ENCODE assay signal across 17 cellular contexts in the genomic region with DNA sequence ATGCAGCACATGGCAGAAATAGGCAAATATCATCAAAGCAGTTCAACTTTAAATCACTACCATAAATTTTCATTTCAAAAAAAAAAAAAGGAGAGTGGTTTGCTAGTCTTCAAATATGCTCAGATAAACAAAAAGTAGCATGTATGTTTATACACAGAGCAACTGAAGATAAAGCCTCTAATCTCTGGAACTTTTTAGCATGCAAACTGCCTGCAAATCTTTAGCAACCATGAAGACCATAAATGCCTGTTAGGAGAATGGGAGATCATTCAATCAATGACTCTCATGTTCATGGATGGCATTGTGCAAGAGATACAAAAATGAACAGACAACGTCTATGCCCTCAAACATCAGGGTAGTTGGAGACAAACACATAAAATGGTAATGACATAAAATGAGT. TPM values are rescaled to one million over a fixed set of nuclear protein-coding genes. Genes with fewer than 3 reads are reported as not detected.
DNase-seq lines count a peak whose midpoint lies in the region; ATAC-seq lines count a peak whose summit lies in the region.
"Had no signal": no experiment of that assay in that cellular context is flagged by ENCODE, and none has a peak within 500 bp of the region (broad histone marks: within the 10 kb centered on the region; RNA-seq: fewer than 3 reads in every experiment).

No MANE protein-coding gene starts in this region.

- no peak overlapping the region for H2BK15ac ChIP-seq in mesenchymal stem cell (ENCODE audit: low read depth, poor library complexity, severe bottlenecking)

- no peak overlapping the region for H3K27ac ChIP-seq in mesenchymal stem cell (ENCODE audit: low read length, poor library complexity, severe bottlenecking)
- H3K27ac ChIP-seq: A549 had no signal

- H3K4me1 Mint-ChIP-seq in activated T-cell treated with anti-CD3 and anti-CD28 coated beads, Interleukin-2, amount 50 U/mL, for 72 hours (ENCODE audit: low read depth), result no peaks in the 10 kb centered on the region
- H3K4me1 Mint-ChIP-seq in activated T-helper 2 cell treated with anti-CD3 and anti-CD28 coated beads, Interferon-gamma antibody, Interleukin-2, Interleukin-4, amounts not matched to agents 10 μg/mL and 5 μg/mL and 100 μg/mL, durations not matched to agents 14 hours and 24 hours and 36 hours (ENCODE audit: low read depth), result no peaks in the 10 kb centered on the region
- H3K4me1 Mint-ChIP-seq: GM23338, H9 had no signal

- no peaks in the 10 kb centered on the region for H3K27me3 ChIP-seq in mesenchymal stem cell (ENCODE audit: control insufficient read depth in 1 of 2, insufficient read depth in 1 of 2, low read length in 2 of 2)

- peaks cover 0 to 24% of the 10 kb centered on the region in 2 experiments for H3K36me3 ChIP-seq in mesenchymal stem cell (ENCODE audit: control insufficient read depth in 1 of 2, insufficient read depth in 2 of 2, low read depth in 1 of 2, low read length in 2 of 2)

- H3K9me3 Mint-ChIP-seq in activated T-cell treated with anti-CD3 and anti-CD28 coated beads, Interleukin-2, amount 50 U/mL, for 72 hours, result no peaks in the 10 kb centered on the region
- H3K9me3 Mint-ChIP-seq in activated T-helper 2 cell treated with anti-CD3 and anti-CD28 coated beads, Interferon-gamma antibody, Interleukin-2, Interleukin-4, amounts not matched to agents 10 μg/mL and 5 μg/mL and 100 μg/mL, durations not matched to agents 14 hours and 24 hours and 36 hours, result no peaks in the 10 kb centered on the region
- H3K9me3 Mint-ChIP-seq: CD4-positive, alpha-beta memory T cell; GM23338; H9 had no signal

- H3K9me3 ChIP-seq in mesenchymal stem cell (ENCODE audit: control insufficient read depth, low read length), result no peaks in the 10 kb centered on the region
- H3K9me3 ChIP-seq: A549, Caco-2 had no signal

- H3K23ac ChIP-seq in mesenchymal stem cell (ENCODE audit: low read length in 2 of 2), result no peak overlapping the region

- H4K8ac ChIP-seq in mesenchymal stem cell (ENCODE audit: low read length), result no peak overlapping the region

- H3K9ac ChIP-seq in mesenchymal stem cell (ENCODE audit: low read length), result no peak overlapping the region

- no peak overlapping the region for H3K14ac ChIP-seq in mesenchymal stem cell (ENCODE audit: low read length in 2 of 2)

- no peak overlapping the region for H3K18ac ChIP-seq in mesenchymal stem cell (ENCODE audit: low read depth in 1 of 2, low read length in 2 of 2)

- H3K4me1 ChIP-seq in mesenchymal stem cell (ENCODE audit: control insufficient read depth, insufficient read depth, low read depth, low read length), result no peaks in the 10 kb centered on the region
- H3K4me1 ChIP-seq: A549 had no signal

- no peak overlapping the region for H3K4me2 ChIP-seq in mesenchymal stem cell (ENCODE audit: low read length, poor library complexity, severe bottlenecking)
- H3K4me2 ChIP-seq: A549, GM23338 had no signal

- intact Hi-C loops in activated T-helper 2 cell treated with anti-CD3 and anti-CD28 coated beads, Interferon-gamma antibody, Interleukin-2, Interleukin-4, amounts not matched to agents 10 μg/mL and 5 μg/mL and 100 μg/mL, durations not matched to agents 14 hours and 24 hours and 36 hours (cut with micrococcal nuclease), result loop anchor here (10.0 kb wide), 1 partner anchor 156 kb away; no protein-coding TSS in a partner anchor

- H3K79me1 ChIP-seq in mesenchymal stem cell (replicated peaks; ENCODE audit: low read length, poor library complexity, severe bottlenecking), result no peaks in the 10 kb centered on the region

- H3K27ac Mint-ChIP-seq in activated T-cell treated with anti-CD3 and anti-CD28 coated beads, Interleukin-2, amount 50 U/mL, for 72 hours, result peak overlapping the region; percentile 8
- peak overlapping the region; percentile 18 for H3K27ac Mint-ChIP-seq in activated T-helper 2 cell treated with anti-CD3 and anti-CD28 coated beads, Interferon-gamma antibody, Interleukin-2, Interleukin-4, amounts not matched to agents 10 μg/mL and 5 μg/mL and 100 μg/mL, durations not matched to agents 14 hours and 24 hours and 36 hours
- H3K27ac Mint-ChIP-seq: CD4-positive, alpha-beta memory T cell; GM23338; H9 had no signal

- no peak overlapping the region for H3K4me3 ChIP-seq in mesenchymal stem cell (ENCODE audit: insufficient read depth in 1 of 2, low read depth in 1 of 2, low read length in 2 of 2)
- H3K4me3 ChIP-seq: A549, GM23338 had no signal

- H2BK5ac ChIP-seq in mesenchymal stem cell (ENCODE audit: low read depth, low read length, poor library complexity, severe bottlenecking), result no peak overlapping the region

- 38% methylated on average over 1 of the region's 1 CpG for WGBS in mesenchymal stem cell

- DNase-seq in activated T-cell treated with anti-CD3 and anti-CD28 coated beads, Interleukin-2, amount 50 U/mL, for 72 hours, result no peak
- DNase-seq in activated T-cell treated with anti-CD3 and anti-CD28 coated beads, Interleukin-2, amount 50 U/mL, for 48 hours, result no peak
- peak; percentile 56 to 67 for DNase-seq in NCI-H1930 (lab: John Stamatoyannopoulos, UW)
- no peak for DNase-seq in activated T-helper 2 cell treated with anti-CD3 and anti-CD28 coated beads, Interferon-gamma antibody, Interleukin-2, Interleukin-4, amounts not matched to agents 10 μg/mL and 5 μg/mL and 100 μg/mL, durations not matched to agents 14 hours and 24 hours and 36 hours (ENCODE audit: low spot score)
- DNase-seq in mesenchymal stem cell, result peak; percentile 25
- DNase-seq in COLO829 (ENCODE audit: low spot score), result no peak
- DNase-seq in ACHN, result no peak
- DNase-seq: 8988T; Caco-2; CD4-positive, alpha-beta memory T cell; DMS153; DND-41; H9 had no signal

- H2BK12ac ChIP-seq in mesenchymal stem cell (ENCODE audit: low read length in 2 of 2), result no peak overlapping the region

- no peak overlapping the region for H2BK120ac ChIP-seq in mesenchymal stem cell (ENCODE audit: low read depth, low read length)

- no peak overlapping the region for H2AFZ ChIP-seq in mesenchymal stem cell (ENCODE audit: low read depth, low read length)
- H2AFZ ChIP-seq: GM23338 had no signal

- H3K36me3 Mint-ChIP-seq in activated T-cell treated with anti-CD3 and anti-CD28 coated beads, Interleukin-2, amount 50 U/mL, for 72 hours (ENCODE audit: insufficient read depth in 2 of 2), result no peaks in the 10 kb centered on the region
- H3K36me3 Mint-ChIP-seq in activated T-helper 2 cell treated with anti-CD3 and anti-CD28 coated beads, Interferon-gamma antibody, Interleukin-2, Interleukin-4, amounts not matched to agents 10 μg/mL and 5 μg/mL and 100 μg/mL, durations not matched to agents 14 hours and 24 hours and 36 hours (ENCODE audit: low read depth), result peaks cover 12% of the 10 kb centered on the region

- H3K4ac ChIP-seq in mesenchymal stem cell (ENCODE audit: low read depth in 1 of 2, low read length in 2 of 2), result no peak overlapping the region

- H2AK5ac ChIP-seq in mesenchymal stem cell (ENCODE audit: low read length, severe bottlenecking), result no peak overlapping the region

- in situ Hi-C loops in ACHN (cut with HindIII; ENCODE audit: low pct_ligation_motif_present, low pct_unique_long_range_greater_than_20kb, low sequenced_read_pairs), result loop anchor here (25.0 kb wide), 1 partner anchor 588 kb away; no protein-coding TSS in a partner anchor

- H3K4me3 Mint-ChIP-seq in activated T-cell treated with anti-CD3 and anti-CD28 coated beads, Interleukin-2, amount 50 U/mL, for 72 hours, result no peak overlapping the region
- H3K4me3 Mint-ChIP-seq in activated T-helper 2 cell treated with anti-CD3 and anti-CD28 coated beads, Interferon-gamma antibody, Interleukin-2, Interleukin-4, amounts not matched to agents 10 μg/mL and 5 μg/mL and 100 μg/mL, durations not matched to agents 14 hours and 24 hours and 36 hours (ENCODE audit: low read depth), result no peak overlapping the region
- H3K4me3 Mint-ChIP-seq: CD4-positive, alpha-beta memory T cell; GM23338; H9 had no signal

- ATAC-seq in activated T-cell treated with anti-CD3 and anti-CD28 coated beads, Interleukin-2, amount 50 U/mL, for 72 hours (replicated peaks in 1 of 2), result no peak
- ATAC-seq in HG03439 (IDR thresholded peaks at IDR 0.05; ENCODE audit: unreplicated experiment), result no peak
- ATAC-seq: A549, GM23338, HCT116 had no signal

- H4K91ac ChIP-seq in mesenchymal stem cell (ENCODE audit: low read length), result no peak overlapping the region

- H3K27me3 Mint-ChIP-seq in activated T-cell treated with anti-CD3 and anti-CD28 coated beads, Interleukin-2, amount 50 U/mL, for 72 hours (ENCODE audit: low read depth), result no peaks in the 10 kb centered on the region
- H3K27me3 Mint-ChIP-seq in activated T-helper 2 cell treated with anti-CD3 and anti-CD28 coated beads, Interferon-gamma antibody, Interleukin-2, Interleukin-4, amounts not matched to agents 10 μg/mL and 5 μg/mL and 100 μg/mL, durations not matched to agents 14 hours and 24 hours and 36 hours (ENCODE audit: low read depth), result no peaks in the 10 kb centered on the region
- H3K27me3 Mint-ChIP-seq: CD4-positive, alpha-beta memory T cell had no signal

RNA-seq across cellular contexts. Expression of a gene that starts 57.3 kb away (rescaled TPM):
- total RNA-seq in activated T-cell treated with anti-CD3 and anti-CD28 coated beads, Interleukin-2, amount 50 U/mL, for 72 hours, result 10 to 100 TPM; 21.5 to 39.7 TPM
- 25.0 and 28.3 TPM in 2 replicates for total RNA-seq in activated T-helper 2 cell treated with anti-CD3 and anti-CD28 coated beads, Interferon-gamma antibody, Interleukin-2, Interleukin-4, amounts not matched to agents 10 μg/mL and 5 μg/mL and 100 μg/mL, durations not matched to agents 14 hours and 24 hours and 36 hours
- polyA plus RNA-seq in mesenchymal stem cell (2013, experiment 1 of 2), result 14.9 TPM
- 16.0 TPM for polyA plus RNA-seq in mesenchymal stem cell (2013, experiment 2 of 2)

Comparison
In these comparisons a context has a peak if more than half of its experiments do, and no peak if none do; other contexts are left out.
1. DNase-seq: peak in NCI-H1930 (2 of 2) and mesenchymal stem cell (single experiment); none in activated T-cell treated with anti-CD3 and anti-CD28 coated beads, Interleukin-2, amount 50 U/mL, for 72 hours (0 of 2), activated T-cell treated with anti-CD3 and anti-CD28 coated beads, Interleukin-2, amount 50 U/mL, for 48 hours (0 of 2), activated T-helper 2 cell treated with anti-CD3 and anti-CD28 coated beads, Interferon-gamma antibody, Interleukin-2, Interleukin-4, amounts not matched to agents 10 μg/mL and 5 μg/mL and 100 μg/mL, durations not matched to agents 14 hours and 24 hours and 36 hours (single experiment), COLO829 (single experiment) and ACHN (single experiment).